In the genomic region with DNA sequence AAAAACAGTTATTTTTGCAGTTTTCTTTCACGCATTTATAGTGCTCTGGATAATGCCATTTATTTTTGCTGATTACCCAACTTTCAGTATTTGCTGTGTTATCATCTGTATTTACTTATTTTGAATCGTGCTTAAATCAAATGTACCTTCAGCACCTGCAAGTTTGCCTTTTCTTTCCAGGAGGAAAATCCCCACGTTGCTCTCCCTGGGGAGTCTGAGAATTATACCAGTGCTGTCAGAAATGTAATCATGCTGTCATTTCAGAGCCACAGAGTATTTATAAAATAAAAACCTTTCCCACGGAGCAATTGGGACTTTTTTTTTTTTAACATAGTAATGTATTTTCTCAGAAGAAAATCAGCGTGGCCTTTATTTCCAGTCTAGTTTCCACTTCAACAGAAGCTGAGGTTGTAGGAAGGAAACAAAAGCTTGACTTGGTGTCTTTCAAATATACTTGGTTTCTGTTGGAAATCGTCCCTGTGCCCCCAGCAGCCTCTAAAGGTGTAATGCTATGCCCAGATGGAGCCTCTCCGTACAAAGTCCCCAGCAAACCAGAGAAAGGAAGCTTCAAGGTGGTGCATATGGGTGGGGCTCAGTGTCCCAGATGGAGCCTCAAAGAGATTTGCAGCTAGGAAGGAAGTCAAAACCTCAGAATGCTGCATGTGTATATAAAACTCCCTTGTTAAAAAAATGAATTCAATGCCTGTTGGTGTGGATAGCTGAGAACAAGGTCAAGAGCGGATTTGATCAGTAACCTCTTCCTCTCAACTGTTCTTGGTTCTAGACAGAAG, we compare ENCODE assay signal across 1 cellular context.
TF ChIP-seq lines count a peak whose summit lies in the region.

No MANE protein-coding gene starts in this region.

TF ChIP-seq in GM23338, 12 proteins besides CTCF, POLR2A, EP300 and RAD21 (continued from another document):
- TF ChIP-seq, protein P1, sequence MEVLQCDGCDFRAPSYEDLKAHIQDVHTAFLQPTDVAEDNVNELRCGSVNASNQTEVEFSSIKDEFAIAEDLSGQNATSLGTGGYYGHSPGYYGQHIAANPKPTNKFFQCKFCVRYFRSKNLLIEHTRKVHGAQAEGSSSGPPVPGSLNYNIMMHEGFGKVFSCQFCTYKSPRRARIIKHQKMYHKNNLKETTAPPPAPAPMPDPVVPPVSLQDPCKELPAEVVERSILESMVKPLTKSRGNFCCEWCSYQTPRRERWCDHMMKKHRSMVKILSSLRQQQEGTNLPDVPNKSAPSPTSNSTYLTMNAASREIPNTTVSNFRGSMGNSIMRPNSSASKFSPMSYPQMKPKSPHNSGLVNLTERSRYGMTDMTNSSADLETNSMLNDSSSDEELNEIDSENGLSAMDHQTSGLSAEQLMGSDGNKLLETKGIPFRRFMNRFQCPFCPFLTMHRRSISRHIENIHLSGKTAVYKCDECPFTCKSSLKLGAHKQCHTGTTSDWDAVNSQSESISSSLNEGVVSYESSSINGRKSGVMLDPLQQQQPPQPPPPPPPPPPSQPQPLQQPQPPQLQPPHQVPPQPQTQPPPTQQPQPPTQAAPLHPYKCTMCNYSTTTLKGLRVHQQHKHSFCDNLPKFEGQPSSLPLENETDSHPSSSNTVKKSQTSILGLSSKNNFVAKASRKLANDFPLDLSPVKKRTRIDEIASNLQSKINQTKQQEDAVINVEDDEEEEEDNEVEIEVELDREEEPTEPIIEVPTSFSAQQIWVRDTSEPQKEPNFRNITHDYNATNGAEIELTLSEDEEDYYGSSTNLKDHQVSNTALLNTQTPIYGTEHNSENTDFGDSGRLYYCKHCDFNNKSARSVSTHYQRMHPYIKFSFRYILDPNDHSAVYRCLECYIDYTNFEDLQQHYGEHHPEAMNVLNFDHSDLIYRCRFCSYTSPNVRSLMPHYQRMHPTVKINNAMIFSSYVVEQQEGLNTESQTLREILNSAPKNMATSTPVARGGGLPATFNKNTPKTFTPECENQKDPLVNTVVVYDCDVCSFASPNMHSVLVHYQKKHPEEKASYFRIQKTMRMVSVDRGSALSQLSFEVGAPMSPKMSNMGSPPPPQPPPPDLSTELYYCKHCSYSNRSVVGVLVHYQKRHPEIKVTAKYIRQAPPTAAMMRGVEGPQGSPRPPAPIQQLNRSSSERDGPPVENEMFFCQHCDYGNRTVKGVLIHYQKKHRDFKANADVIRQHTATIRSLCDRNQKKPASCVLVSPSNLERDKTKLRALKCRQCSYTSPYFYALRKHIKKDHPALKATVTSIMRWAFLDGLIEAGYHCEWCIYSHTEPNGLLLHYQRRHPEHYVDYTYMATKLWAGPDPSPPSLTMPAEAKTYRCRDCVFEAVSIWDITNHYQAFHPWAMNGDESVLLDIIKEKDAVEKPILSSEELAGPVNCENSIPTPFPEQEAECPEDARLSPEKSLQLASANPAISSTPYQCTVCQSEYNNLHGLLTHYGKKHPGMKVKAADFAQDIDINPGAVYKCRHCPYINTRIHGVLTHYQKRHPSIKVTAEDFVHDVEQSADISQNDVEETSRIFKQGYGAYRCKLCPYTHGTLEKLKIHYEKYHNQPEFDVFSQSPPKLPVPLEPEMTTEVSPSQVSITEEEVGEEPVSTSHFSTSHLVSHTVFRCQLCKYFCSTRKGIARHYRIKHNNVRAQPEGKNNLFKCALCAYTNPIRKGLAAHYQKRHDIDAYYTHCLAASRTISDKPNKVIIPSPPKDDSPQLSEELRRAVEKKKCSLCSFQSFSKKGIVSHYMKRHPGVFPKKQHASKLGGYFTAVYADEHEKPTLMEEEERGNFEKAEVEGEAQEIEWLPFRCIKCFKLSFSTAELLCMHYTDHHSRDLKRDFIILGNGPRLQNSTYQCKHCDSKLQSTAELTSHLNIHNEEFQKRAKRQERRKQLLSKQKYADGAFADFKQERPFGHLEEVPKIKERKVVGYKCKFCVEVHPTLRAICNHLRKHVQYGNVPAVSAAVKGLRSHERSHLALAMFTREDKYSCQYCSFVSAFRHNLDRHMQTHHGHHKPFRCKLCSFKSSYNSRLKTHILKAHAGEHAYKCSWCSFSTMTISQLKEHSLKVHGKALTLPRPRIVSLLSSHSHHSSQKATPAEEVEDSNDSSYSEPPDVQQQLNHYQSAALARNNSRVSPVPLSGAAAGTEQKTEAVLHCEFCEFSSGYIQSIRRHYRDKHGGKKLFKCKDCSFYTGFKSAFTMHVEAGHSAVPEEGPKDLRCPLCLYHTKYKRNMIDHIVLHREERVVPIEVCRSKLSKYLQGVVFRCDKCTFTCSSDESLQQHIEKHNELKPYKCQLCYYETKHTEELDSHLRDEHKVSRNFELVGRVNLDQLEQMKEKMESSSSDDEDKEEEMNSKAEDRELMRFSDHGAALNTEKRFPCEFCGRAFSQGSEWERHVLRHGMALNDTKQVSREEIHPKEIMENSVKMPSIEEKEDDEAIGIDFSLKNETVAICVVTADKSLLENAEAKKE (CRISPR knock-in tag; IDR thresholded peaks at IDR 0.05) = no peak
TF ChIP-seq in GM23338: peak in this region for 0.
